23 cellular contexts compared by ENCODE assay signal in the genomic region with DNA sequence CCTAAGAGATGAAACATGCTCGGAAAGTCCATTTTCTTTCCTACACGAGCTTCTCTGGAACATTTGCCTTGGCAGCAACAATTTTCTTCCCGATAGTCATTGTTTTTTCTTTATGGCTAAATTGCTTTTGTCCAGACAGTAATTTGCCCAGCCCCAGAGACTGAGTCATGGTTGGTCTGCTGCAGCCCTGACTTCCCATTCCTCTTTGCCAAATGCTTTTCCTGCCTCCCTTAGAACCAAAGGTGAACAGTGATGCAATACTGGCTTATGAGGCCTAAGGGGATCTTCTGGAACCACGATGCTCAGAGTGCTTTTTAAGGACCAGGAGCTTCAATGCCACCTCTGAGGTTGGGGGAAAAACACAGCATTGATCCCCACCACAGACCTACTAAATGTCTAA.
A peak's percentile ranks its signal among the peaks of the same experiment; 100 is the strongest.
DNase-seq lines count a peak whose midpoint lies in the region; ATAC-seq and TF ChIP-seq lines count a peak whose summit lies in the region.
"Had no signal": no experiment of that assay in that cellular context is flagged by ENCODE, and none has a peak within 500 bp of the region (broad histone marks: within the 10 kb centered on the region; RNA-seq: fewer than 3 reads in every experiment).

No MANE protein-coding gene starts in this region.

- H3K4me1 ChIP-seq in RWPE2 (ENCODE audit: insufficient read depth, poor library complexity, severe bottlenecking): peaks cover 37% of the 10 kb centered on the region

- no peaks in the 10 kb centered on the region for H3K27me3 ChIP-seq in RWPE2 (ENCODE audit: insufficient read depth, poor library complexity, severe bottlenecking)
- H3K27me3 ChIP-seq: hepatocyte had no signal

- no peaks in the 10 kb centered on the region for H3K27me3 Mint-ChIP-seq in activated naive CD8-positive, alpha-beta T cell treated with anti-CD3 and anti-CD28 coated beads, Interleukin-2, amount 50 U/mL, for 24 hours
- H3K27me3 Mint-ChIP-seq: activated B cell treated with CpG ODN at 0.5 μM for 24 hours; activated CD8-positive, alpha-beta memory T cell treated with anti-CD3 and anti-CD28 coated beads, Interleukin-2, amount 10 ng/mL, durations not matched to agents 7 days and 5 days; T-cell; type B pancreatic cell had no signal

- H3K9me3 Mint-ChIP-seq in activated naive CD8-positive, alpha-beta T cell treated with anti-CD3 and anti-CD28 coated beads, Interleukin-2, amount 50 U/mL, for 24 hours: peaks cover 11% of the 10 kb centered on the region

- H3K36me3 ChIP-seq in RWPE2 (ENCODE audit: low read depth): no peaks in the 10 kb centered on the region

- H3K4me1 Mint-ChIP-seq in activated naive CD8-positive, alpha-beta T cell treated with anti-CD3 and anti-CD28 coated beads, Interleukin-2, amount 50 U/mL, for 24 hours: no peaks in the 10 kb centered on the region
- H3K4me1 Mint-ChIP-seq: activated B cell treated with CpG ODN at 0.5 μM for 24 hours; activated CD8-positive, alpha-beta memory T cell treated with anti-CD3 and anti-CD28 coated beads, Interleukin-2, amount 10 ng/mL, durations not matched to agents 7 days and 5 days; natural killer cell; T-cell had no signal

- peak; percentile 80 for ATAC-seq in RWPE2 (ENCODE audit: low read depth)
- ATAC-seq in GM21447 (IDR thresholded peaks at IDR 0.05; ENCODE audit: unreplicated experiment): no peak
- ATAC-seq in HG02981 (IDR thresholded peaks at IDR 0.05; ENCODE audit: unreplicated experiment): no peak
- no peak for ATAC-seq in activated naive CD8-positive, alpha-beta T cell treated with anti-CD3 and anti-CD28 coated beads, Interleukin-2, amount 50 U/mL, for 24 hours
- ATAC-seq: activated CD8-positive, alpha-beta memory T cell treated with anti-CD3 and anti-CD28 coated beads, Interleukin-2, amount 10 ng/mL, durations not matched to agents 7 days and 5 days; CD8-positive, alpha-beta T cell; K562; natural killer cell; Panc1; T-cell had no signal

- no peak for TF ChIP-seq CTCF in RWPE2 (IDR thresholded peaks at IDR 0.05; ENCODE audit: poor library complexity, severe bottlenecking)
- TF ChIP-seq CTCF in fibroblast of mammary gland (conservative IDR thresholded peaks at IDR 0.05; ENCODE audit: control insufficient read depth, insufficient read depth, low read depth, low read length): no peak

- DNase-seq in GM04504 (ENCODE audit: low read depth) (peak; percentile 72), RWPE2 (ENCODE audit: low spot score) (peak; percentile 75), fibroblast of mammary gland (ENCODE audit: low read depth) (peak; percentile 87), skeletal muscle cell (ENCODE audit: low read depth) (peak; percentile 88), COLO668 (lab: John Stamatoyannopoulos, UW; ENCODE audit: unreplicated experiment) (no peak)
- no peak for DNase-seq in activated naive CD8-positive, alpha-beta T cell treated with anti-CD3 and anti-CD28 coated beads, Interleukin-2, amount 50 U/mL, for 24 hours
- DNase-seq: activated B cell treated with CpG ODN at 0.5 μM for 24 hours; activated CD8-positive, alpha-beta memory T cell treated with anti-CD3 and anti-CD28 coated beads, Interleukin-2, amount 10 ng/mL, durations not matched to agents 7 days and 5 days; activated naive CD4-positive, alpha-beta T cell; caudate nucleus; CD8-positive, alpha-beta T cell; GDM1; natural killer cell; NCI-H524; retina; stimulated activated CD4-positive, alpha-beta T cell treated with anti-CD3 and anti-CD28 coated beads, Interleukin-2, amount 100 ng/mL, for 48 hours; T-cell had no signal

- no peak overlapping the region for H3K4me3 Mint-ChIP-seq in activated naive CD8-positive, alpha-beta T cell treated with anti-CD3 and anti-CD28 coated beads, Interleukin-2, amount 50 U/mL, for 24 hours
- H3K4me3 Mint-ChIP-seq: activated B cell treated with CpG ODN at 0.5 μM for 24 hours; activated CD8-positive, alpha-beta memory T cell treated with anti-CD3 and anti-CD28 coated beads, Interleukin-2, amount 10 ng/mL, durations not matched to agents 7 days and 5 days; CD8-positive, alpha-beta T cell; natural killer cell; T-cell; type B pancreatic cell had no signal

- H3K36me3 Mint-ChIP-seq in activated naive CD8-positive, alpha-beta T cell treated with anti-CD3 and anti-CD28 coated beads, Interleukin-2, amount 50 U/mL, for 24 hours (ENCODE audit: low read depth): no peaks in the 10 kb centered on the region
- H3K36me3 Mint-ChIP-seq: activated CD8-positive, alpha-beta memory T cell treated with anti-CD3 and anti-CD28 coated beads, Interleukin-2, amount 10 ng/mL, durations not matched to agents 7 days and 5 days; CD8-positive, alpha-beta T cell; natural killer cell; T-cell; type B pancreatic cell had no signal

- H3K4me3 ChIP-seq in RWPE2 (ENCODE audit: severe bottlenecking) (no peak overlapping the region), fibroblast of mammary gland (ENCODE audit: control insufficient read depth, low read depth, low read length) (no peak overlapping the region), skeletal muscle cell (ENCODE audit: low read depth, low read length) (no peak overlapping the region)
- H3K4me3 ChIP-seq: hepatocyte, K562 had no signal

- no peak overlapping the region for H3K27ac Mint-ChIP-seq in activated naive CD8-positive, alpha-beta T cell treated with anti-CD3 and anti-CD28 coated beads, Interleukin-2, amount 50 U/mL, for 24 hours
- H3K27ac Mint-ChIP-seq: activated B cell treated with CpG ODN at 0.5 μM for 24 hours; activated CD8-positive, alpha-beta memory T cell treated with anti-CD3 and anti-CD28 coated beads, Interleukin-2, amount 10 ng/mL, durations not matched to agents 7 days and 5 days; CD8-positive, alpha-beta T cell; natural killer cell; T-cell; type B pancreatic cell had no signal

- H3K9me3 ChIP-seq in RWPE2 (ENCODE audit: severe bottlenecking): no peaks in the 10 kb centered on the region

- peak overlapping the region; percentile 96 for H3K27ac ChIP-seq in RWPE2 (ENCODE audit: poor library complexity, severe bottlenecking)

Comparison
In these comparisons a context has a peak if more than half of its experiments do, and no peak if none do; other contexts are left out.
1. DNase-seq: peak in GM04504 (single experiment), RWPE2 (single experiment), fibroblast of mammary gland (single experiment) and skeletal muscle cell (single experiment); none in COLO668 (single experiment) and activated naive CD8-positive, alpha-beta T cell treated with anti-CD3 and anti-CD28 coated beads, Interleukin-2, amount 50 U/mL, for 24 hours (single experiment).